Comparison of ENCODE assay signal across 17 cellular contexts in genomic region chr7:46751471-46751870, GRCh38.
DNase-seq lines count a peak whose midpoint lies in the region; FAIRE-seq and TF ChIP-seq lines count a peak whose summit lies in the region.
"Had no signal": no experiment of that assay in that cellular context is flagged by ENCODE, and none has a peak within 500 bp of the region (broad histone marks: within the 10 kb centered on the region; RNA-seq: fewer than 3 reads in every experiment).

No MANE protein-coding gene starts in this region.

- H3K79me2 ChIP-seq in osteoblast (ENCODE audit: insufficient read depth, low read length), result no peaks in the 10 kb centered on the region

- H3K4me1 Mint-ChIP-seq in HFFc6 (ENCODE audit: low read depth), result peaks cover 77% of the 10 kb centered on the region
- H3K4me1 Mint-ChIP-seq in chondrocyte (ENCODE audit: low read depth), result peaks cover 83% of the 10 kb centered on the region
- no peaks in the 10 kb centered on the region for H3K4me1 Mint-ChIP-seq in activated CD4-positive, alpha-beta T cell treated with anti-CD3 and anti-CD28 coated beads, Interleukin-2, amount 10 ng/mL, durations not matched to agents 24 days and 14 days

- H3K9me3 Mint-ChIP-seq in HFFc6 (no peaks in the 10 kb centered on the region), chondrocyte (ENCODE audit: low read depth) (peaks cover 5% of the 10 kb centered on the region)
- H3K9me3 Mint-ChIP-seq in activated CD4-positive, alpha-beta T cell treated with anti-CD3 and anti-CD28 coated beads, Interleukin-2, amount 10 ng/mL, durations not matched to agents 24 days and 14 days, result peaks cover 7% of the 10 kb centered on the region

- DNase-seq in HFFc6 (no peak), chondrocyte (ENCODE audit: low spot score) (no peak), osteoblast (ENCODE audit: insufficient read length, low spot score, missing footprints) (no peak), uterus (no peak), urothelium cell line (ENCODE audit: low spot score) (no peak), NCI-H82 (lab: John Stamatoyannopoulos, UW) (no peak)
- no peak for DNase-seq in activated CD4-positive, alpha-beta T cell treated with anti-CD3 and anti-CD28 coated beads, Interleukin-2, amount 10 ng/mL, durations not matched to agents 24 days and 14 days
- DNase-seq: AML-193, DMS79, KBM-7, NCI-H187, NCI-H2107, NCI-H510A treated with DMSO at 0.1 percent for 48 hours, NCI-H774, PC-9 had no signal

- H3K27me3 Mint-ChIP-seq in HFFc6 (ENCODE audit: insufficient read depth) (peaks cover 1% of the 10 kb centered on the region; the same call in 1 of the 2 replicates), chondrocyte (ENCODE audit: low read depth) (no peaks in the 10 kb centered on the region)
- no peaks in the 10 kb centered on the region for H3K27me3 Mint-ChIP-seq in activated CD4-positive, alpha-beta T cell treated with anti-CD3 and anti-CD28 coated beads, Interleukin-2, amount 10 ng/mL, durations not matched to agents 24 days and 14 days

- no peaks in the 10 kb centered on the region for H3K9me3 ChIP-seq in osteoblast (ENCODE audit: low read depth, low read length)
- no peaks in the 10 kb centered on the region for H3K9me3 ChIP-seq in uterus

- no peaks in the 10 kb centered on the region for H3K36me3 Mint-ChIP-seq in HFFc6 (ENCODE audit: low read depth)
- no peaks in the 10 kb centered on the region for H3K36me3 Mint-ChIP-seq in chondrocyte (ENCODE audit: low read depth)
- H3K36me3 Mint-ChIP-seq in activated CD4-positive, alpha-beta T cell treated with anti-CD3 and anti-CD28 coated beads, Interleukin-2, amount 10 ng/mL, durations not matched to agents 24 days and 14 days (ENCODE audit: low read depth), result no peaks in the 10 kb centered on the region

- no peaks in the 10 kb centered on the region for H3K27me3 ChIP-seq in osteoblast (ENCODE audit: insufficient read depth, low read length)
- no peaks in the 10 kb centered on the region for H3K27me3 ChIP-seq in uterus

- no peak overlapping the region for H2AFZ ChIP-seq in osteoblast (ENCODE audit: low read length)
- H2AFZ ChIP-seq: PC-9 had no signal

- TF ChIP-seq CTCF in HFFc6 (IDR thresholded peaks at IDR 0.05), result no peak
- TF ChIP-seq CTCF in chondrocyte (IDR thresholded peaks at IDR 0.05), result no peak
- TF ChIP-seq CTCF in osteoblast (IDR thresholded peaks at IDR 0.05; ENCODE audit: extremely low read depth, low read depth, low read length), result no peak
- no peak for TF ChIP-seq CTCF in uterus (IDR thresholded peaks at IDR 0.05)

- intact Hi-C loops in uterus (cut with DNase I; ENCODE audit: low total_unique reads), result no loop called here
- intact Hi-C loops in activated CD4-positive, alpha-beta T cell treated with anti-CD3 and anti-CD28 coated beads, Interleukin-2, amount 10 ng/mL, durations not matched to agents 24 days and 14 days (cut with micrococcal nuclease), result no loop called here

- H4K20me1 ChIP-seq in osteoblast (ENCODE audit: insufficient read depth, low read length), result no peaks in the 10 kb centered on the region

- FAIRE-seq in urothelium cell line (lab: Jason Lieb, UNC), result no peak
- FAIRE-seq: H54 had no signal

- H3K27ac ChIP-seq in osteoblast (ENCODE audit: low read depth, low read length) (peak overlapping the region; percentile 89), uterus (peak overlapping the region in 1 of 2 donors; percentile 71)
- H3K27ac ChIP-seq: C4-2B had no signal

- no peak for TF ChIP-seq POLR2A in uterus (IDR thresholded peaks at IDR 0.05)

- H3K4me3 Mint-ChIP-seq in HFFc6, result peak overlapping the region; percentile 1; the same call in 1 of the 2 replicates
- H3K4me3 Mint-ChIP-seq in chondrocyte (ENCODE audit: unreplicated experiment), result no peak overlapping the region
- H3K4me3 Mint-ChIP-seq in activated CD4-positive, alpha-beta T cell treated with anti-CD3 and anti-CD28 coated beads, Interleukin-2, amount 10 ng/mL, durations not matched to agents 24 days and 14 days, result no peak overlapping the region

- peaks cover 55% of the 10 kb centered on the region for H3K4me1 ChIP-seq in osteoblast (ENCODE audit: insufficient read depth, low read length)
- no peaks in the 10 kb centered on the region for H3K4me1 ChIP-seq in uterus

- H3K36me3 ChIP-seq in osteoblast (ENCODE audit: insufficient read depth, low read length), result no peaks in the 10 kb centered on the region
- H3K36me3 ChIP-seq in uterus, result no peaks in the 10 kb centered on the region

- H3K4me2 ChIP-seq in osteoblast (ENCODE audit: insufficient read depth, low read length), result no peak overlapping the region

- H3K27ac Mint-ChIP-seq in HFFc6 (peak overlapping the region; percentile 66), chondrocyte (ENCODE audit: unreplicated experiment) (peak overlapping the region; percentile 73)
- H3K27ac Mint-ChIP-seq in activated CD4-positive, alpha-beta T cell treated with anti-CD3 and anti-CD28 coated beads, Interleukin-2, amount 10 ng/mL, durations not matched to agents 24 days and 14 days, result no peak overlapping the region

- H3K4me3 ChIP-seq in osteoblast (ENCODE audit: insufficient read depth, low read length), result no peak overlapping the region
- no peak overlapping the region for H3K4me3 ChIP-seq in uterus
- H3K4me3 ChIP-seq: PC-9 had no signal
